Comparison of ENCODE assay signal across 4 cellular contexts in genomic region chr9:136203406-136204085, GRCh38.
TF ChIP-seq lines count a peak whose summit lies in the region.

No MANE protein-coding gene starts in this region.

TF ChIP-seq in SK-N-SH, 30 proteins besides CTCF, POLR2A, EP300 and RAD21 (continued from another document and continues in another):
- TF ChIP-seq REST (IDR thresholded peaks at IDR 0.05; ENCODE audit: low read depth, low read length) (no peak), SMC3 (IDR thresholded peaks at IDR 0.05; ENCODE audit: low read depth, low read length) (no peak), IRF3 (IDR thresholded peaks at IDR 0.05; ENCODE audit: low read depth, low read length) (no peak), JUND (IDR thresholded peaks at IDR 0.05) (no peak), YY1 (IDR thresholded peaks at IDR 0.05; ENCODE audit: low read depth) (no peak), NFIC (IDR thresholded peaks at IDR 0.05; ENCODE audit: borderline replicate concordance) (no peak), ELF1 (IDR thresholded peaks at IDR 0.05) (no peak), GABPA (IDR thresholded peaks at IDR 0.05; ENCODE audit: low read depth) (no peak)

TF ChIP-seq in SK-N-SH treated with all-trans-retinoic acid at 6 μM for 48 hours, 23 proteins besides CTCF, POLR2A, EP300 and RAD21 (continued from another document and continues in another):
- TF ChIP-seq, protein P1, sequence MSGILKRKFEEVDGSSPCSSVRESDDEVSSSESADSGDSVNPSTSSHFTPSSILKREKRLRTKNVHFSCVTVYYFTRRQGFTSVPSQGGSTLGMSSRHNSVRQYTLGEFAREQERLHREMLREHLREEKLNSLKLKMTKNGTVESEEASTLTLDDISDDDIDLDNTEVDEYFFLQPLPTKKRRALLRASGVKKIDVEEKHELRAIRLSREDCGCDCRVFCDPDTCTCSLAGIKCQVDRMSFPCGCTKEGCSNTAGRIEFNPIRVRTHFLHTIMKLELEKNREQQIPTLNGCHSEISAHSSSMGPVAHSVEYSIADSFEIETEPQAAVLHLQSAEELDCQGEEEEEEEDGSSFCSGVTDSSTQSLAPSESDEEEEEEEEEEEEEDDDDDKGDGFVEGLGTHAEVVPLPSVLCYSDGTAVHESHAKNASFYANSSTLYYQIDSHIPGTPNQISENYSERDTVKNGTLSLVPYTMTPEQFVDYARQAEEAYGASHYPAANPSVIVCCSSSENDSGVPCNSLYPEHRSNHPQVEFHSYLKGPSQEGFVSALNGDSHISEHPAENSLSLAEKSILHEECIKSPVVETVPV (CRISPR knock-in tag; IDR thresholded peaks at IDR 0.05) = no peak
- TF ChIP-seq RARB (CRISPR knock-in tag; IDR thresholded peaks at IDR 0.05) (no peak), TSHZ2 (CRISPR knock-in tag; IDR thresholded peaks at IDR 0.05) (no peak), PATZ1 (CRISPR knock-in tag; IDR thresholded peaks at IDR 0.05; ENCODE audit: borderline replicate concordance) (no peak)

TF ChIP-seq in HEK293, 187 proteins besides CTCF, POLR2A, EP300 and RAD21 (continued from another document):
- TF ChIP-seq ZNF621 (tag by site-specific recombination; IDR thresholded peaks at IDR 0.05) (no peak), ZFP69B (tag by site-specific recombination; IDR thresholded peaks at IDR 0.05) (no peak), HOXC10 (CRISPR knock-in tag; IDR thresholded peaks at IDR 0.05) (no peak), ZNF280C (tag by site-specific recombination; IDR thresholded peaks at IDR 0.05) (no peak), ZNF10 (tag by site-specific recombination; IDR thresholded peaks at IDR 0.05) (no peak), ZBTB8A (tag by site-specific recombination; IDR thresholded peaks at IDR 0.05) (no peak), ZNF624 (tag by site-specific recombination; IDR thresholded peaks at IDR 0.05) (no peak), KLF7 (tag by site-specific recombination; IDR thresholded peaks at IDR 0.05; ENCODE audit: borderline replicate concordance) (no peak), ZBTB48 (tag by site-specific recombination; IDR thresholded peaks at IDR 0.05) (peak; percentile 73), ZNF600 (tag by site-specific recombination; IDR thresholded peaks at IDR 0.05) (peak; percentile 55), ZSCAN5A (tag by site-specific recombination; IDR thresholded peaks at IDR 0.05) (no peak)
- TF ChIP-seq, protein P2, sequence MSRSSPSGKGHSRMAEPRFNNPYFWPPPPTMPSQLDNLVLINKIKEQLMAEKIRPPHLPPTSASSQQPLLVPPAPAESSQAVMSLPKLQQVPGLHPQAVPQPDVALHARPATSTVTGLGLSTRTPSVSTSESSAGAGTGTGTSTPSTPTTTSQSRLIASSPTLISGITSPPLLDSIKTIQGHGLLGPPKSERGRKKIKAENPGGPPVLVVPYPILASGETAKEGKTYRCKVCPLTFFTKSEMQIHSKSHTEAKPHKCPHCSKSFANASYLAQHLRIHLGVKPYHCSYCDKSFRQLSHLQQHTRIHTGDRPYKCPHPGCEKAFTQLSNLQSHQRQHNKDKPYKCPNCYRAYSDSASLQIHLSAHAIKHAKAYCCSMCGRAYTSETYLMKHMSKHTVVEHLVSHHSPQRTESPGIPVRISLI (tag by site-specific recombination; IDR thresholded peaks at IDR 0.05) = no peak

TF ChIP-seq in WTC11, 78 proteins besides CTCF, POLR2A, EP300 and RAD21 (continued from another document):
- TF ChIP-seq ZSCAN18 (CRISPR knock-in tag; IDR thresholded peaks at IDR 0.05) = no peak
- TF ChIP-seq, protein P3, sequence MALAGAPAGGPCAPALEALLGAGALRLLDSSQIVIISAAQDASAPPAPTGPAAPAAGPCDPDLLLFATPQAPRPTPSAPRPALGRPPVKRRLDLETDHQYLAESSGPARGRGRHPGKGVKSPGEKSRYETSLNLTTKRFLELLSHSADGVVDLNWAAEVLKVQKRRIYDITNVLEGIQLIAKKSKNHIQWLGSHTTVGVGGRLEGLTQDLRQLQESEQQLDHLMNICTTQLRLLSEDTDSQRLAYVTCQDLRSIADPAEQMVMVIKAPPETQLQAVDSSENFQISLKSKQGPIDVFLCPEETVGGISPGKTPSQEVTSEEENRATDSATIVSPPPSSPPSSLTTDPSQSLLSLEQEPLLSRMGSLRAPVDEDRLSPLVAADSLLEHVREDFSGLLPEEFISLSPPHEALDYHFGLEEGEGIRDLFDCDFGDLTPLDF (CRISPR knock-in tag; IDR thresholded peaks at IDR 0.05) = no peak
- no peak for TF ChIP-seq ESRRA (CRISPR knock-in tag; IDR thresholded peaks at IDR 0.05; ENCODE audit: borderline replicate concordance)
- no peak for TF ChIP-seq ATF2 (CRISPR knock-in tag; IDR thresholded peaks at IDR 0.05; ENCODE audit: borderline replicate concordance, low read depth)
- TF ChIP-seq SMAD3 (CRISPR knock-in tag; IDR thresholded peaks at IDR 0.05; ENCODE audit: borderline replicate concordance) = no peak
- TF ChIP-seq, protein P4, sequence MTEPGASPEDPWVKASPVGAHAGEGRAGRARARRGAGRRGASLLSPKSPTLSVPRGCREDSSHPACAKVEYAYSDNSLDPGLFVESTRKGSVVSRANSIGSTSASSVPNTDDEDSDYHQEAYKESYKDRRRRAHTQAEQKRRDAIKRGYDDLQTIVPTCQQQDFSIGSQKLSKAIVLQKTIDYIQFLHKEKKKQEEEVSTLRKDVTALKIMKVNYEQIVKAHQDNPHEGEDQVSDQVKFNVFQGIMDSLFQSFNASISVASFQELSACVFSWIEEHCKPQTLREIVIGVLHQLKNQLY (CRISPR knock-in tag; IDR thresholded peaks at IDR 0.05) = no peak
- TF ChIP-seq, protein P5, sequence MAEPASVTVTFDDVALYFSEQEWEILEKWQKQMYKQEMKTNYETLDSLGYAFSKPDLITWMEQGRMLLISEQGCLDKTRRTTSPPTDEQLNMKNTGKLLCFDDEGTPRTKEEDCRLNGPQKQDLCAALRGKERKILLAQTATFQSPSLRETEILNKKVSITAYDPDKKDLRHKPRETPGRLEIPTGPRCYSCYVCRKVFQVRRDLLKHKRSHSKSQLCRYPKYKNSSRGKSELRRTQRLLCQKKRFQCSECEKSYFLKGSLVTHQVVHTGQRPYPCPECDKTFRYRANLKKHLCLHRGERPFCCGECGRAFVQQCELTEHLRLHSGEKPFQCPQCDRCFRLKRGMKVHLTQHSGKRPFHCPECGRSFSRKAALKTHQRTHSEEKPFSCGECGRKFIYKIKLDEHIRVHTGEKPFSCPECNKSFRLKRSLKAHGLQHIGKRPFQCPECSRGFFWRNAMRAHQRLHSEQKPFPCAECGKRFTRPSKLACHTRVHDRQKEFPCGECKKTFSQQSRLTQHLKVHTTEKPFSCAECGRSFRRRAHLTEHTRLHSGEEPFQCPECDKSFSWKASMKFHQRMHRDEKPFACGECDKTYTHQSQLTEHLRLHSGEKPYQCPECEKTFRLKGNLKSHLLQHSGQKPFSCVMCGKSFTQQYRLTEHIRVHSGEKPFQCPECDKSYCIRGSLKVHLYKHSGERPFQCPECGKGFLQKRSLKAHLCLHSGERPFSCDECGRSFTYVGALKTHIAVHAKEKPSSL (CRISPR knock-in tag; conservative IDR thresholded peaks at IDR 0.05) = no peak
- no peak for TF ChIP-seq ZNF416 (CRISPR knock-in tag; IDR thresholded peaks at IDR 0.05)
- TF ChIP-seq, protein P6, sequence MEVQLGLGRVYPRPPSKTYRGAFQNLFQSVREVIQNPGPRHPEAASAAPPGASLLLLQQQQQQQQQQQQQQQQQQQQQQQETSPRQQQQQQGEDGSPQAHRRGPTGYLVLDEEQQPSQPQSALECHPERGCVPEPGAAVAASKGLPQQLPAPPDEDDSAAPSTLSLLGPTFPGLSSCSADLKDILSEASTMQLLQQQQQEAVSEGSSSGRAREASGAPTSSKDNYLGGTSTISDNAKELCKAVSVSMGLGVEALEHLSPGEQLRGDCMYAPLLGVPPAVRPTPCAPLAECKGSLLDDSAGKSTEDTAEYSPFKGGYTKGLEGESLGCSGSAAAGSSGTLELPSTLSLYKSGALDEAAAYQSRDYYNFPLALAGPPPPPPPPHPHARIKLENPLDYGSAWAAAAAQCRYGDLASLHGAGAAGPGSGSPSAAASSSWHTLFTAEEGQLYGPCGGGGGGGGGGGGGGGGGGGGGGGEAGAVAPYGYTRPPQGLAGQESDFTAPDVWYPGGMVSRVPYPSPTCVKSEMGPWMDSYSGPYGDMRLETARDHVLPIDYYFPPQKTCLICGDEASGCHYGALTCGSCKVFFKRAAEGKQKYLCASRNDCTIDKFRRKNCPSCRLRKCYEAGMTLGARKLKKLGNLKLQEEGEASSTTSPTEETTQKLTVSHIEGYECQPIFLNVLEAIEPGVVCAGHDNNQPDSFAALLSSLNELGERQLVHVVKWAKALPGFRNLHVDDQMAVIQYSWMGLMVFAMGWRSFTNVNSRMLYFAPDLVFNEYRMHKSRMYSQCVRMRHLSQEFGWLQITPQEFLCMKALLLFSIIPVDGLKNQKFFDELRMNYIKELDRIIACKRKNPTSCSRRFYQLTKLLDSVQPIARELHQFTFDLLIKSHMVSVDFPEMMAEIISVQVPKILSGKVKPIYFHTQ (CRISPR knock-in tag; IDR thresholded peaks at IDR 0.05) = no peak
- no peak for TF ChIP-seq IRF1 (CRISPR knock-in tag; IDR thresholded peaks at IDR 0.05)
- TF ChIP-seq ATF3 (CRISPR knock-in tag; conservative IDR thresholded peaks at IDR 0.05) = no peak
- no peak for TF ChIP-seq NR2C2 (CRISPR knock-in tag; IDR thresholded peaks at IDR 0.05)
- TF ChIP-seq SP1 (CRISPR knock-in tag; conservative IDR thresholded peaks at IDR 0.05) = no peak
- no peak for TF ChIP-seq E2F5 (CRISPR knock-in tag; IDR thresholded peaks at IDR 0.05)
